ENCODE assay signal across 8 cellular contexts in genomic region chr5:102755691-102756371, GRCh38. TPM values are rescaled to one million over a fixed set of nuclear protein-coding genes. Genes with fewer than 3 reads are reported as not detected.
DNase-seq lines count a peak whose midpoint lies in the region; ATAC-seq and TF ChIP-seq lines count a peak whose summit lies in the region.

No MANE protein-coding gene starts in this region.

- intact Hi-C loops in IMR-90 (cut with micrococcal nuclease) = loop anchor here (1.0 to 10.0 kb wide), 4 partner anchors 41 to 369 kb away; partner anchors contain the start of genes GIN1 and PPIP5K2
- intact Hi-C loops in ovary (cut with DNase I) = no loop called here
- intact Hi-C loops in transverse colon (cut with DNase I; ENCODE audit: low total_unique reads) = no loop called here

- H3K4me3 ChIP-seq in IMR-90 (ENCODE audit: insufficient read depth, low read depth, low read length) (peak overlapping the region; percentile 59), RWPE2 (ENCODE audit: severe bottlenecking) (peak overlapping the region; percentile 50), ovary (peak overlapping the region; percentile 84), transverse colon (peak overlapping the region; percentile 61 to 82 (median 68))

- CTCF ChIA-PET in IMR-90 (lab: Yijun Ruan, JAX) = interaction anchor here (0.8 to 2.5 kb wide), 4 partner anchors 25 to 457 kb away, joined by 3 to 9 read pairs (median 3); no protein-coding TSS in a partner anchor

- H2BK5ac ChIP-seq in IMR-90 (ENCODE audit: low read depth, low read length, poor library complexity, severe bottlenecking) = peak overlapping the region; percentile 76

- H3K27me3 ChIP-seq in IMR-90 (ENCODE audit: control insufficient read depth, insufficient read depth, low read length) (no peaks in the 10 kb centered on the region), RWPE2 (ENCODE audit: insufficient read depth, poor library complexity, severe bottlenecking) (no peaks in the 10 kb centered on the region), ovary (no peaks in the 10 kb centered on the region), transverse colon (peaks cover 9% of the 10 kb centered on the region)

- dilution Hi-C loops in IMR-90 (cut with HindIII; ENCODE audit: low sequenced_read_pairs, unreplicated experiment) = no loop called here

- H3K4ac ChIP-seq in IMR-90 (ENCODE audit: low read depth, low read length) = peak overlapping the region; percentile 82

- H2AK5ac ChIP-seq in IMR-90 (ENCODE audit: low read depth, low read length) = peak overlapping the region; percentile 65

- DNase-seq in DMS79 treated with DMSO at 0.1 percent for 48 hours (lab: John Stamatoyannopoulos, UW) = peak; percentile 58
- peak; percentile 79 for DNase-seq in IMR-90
- DNase-seq in RWPE2 (ENCODE audit: low spot score) = peak; percentile 82
- peak; percentile 40 for DNase-seq in activated effector memory CD4-positive, alpha-beta T cell treated with Interleukin-2 at 50 U/mL for 16 hours
- DNase-seq in globus pallidus (ENCODE audit: low spot score) = peak; percentile 11
- peak; percentile 44 to 71 (median 61) for DNase-seq in ovary
- peak; percentile 74 for DNase-seq in transverse colon

- H4K5ac ChIP-seq in IMR-90 (ENCODE audit: low read depth, low read length) = peak overlapping the region; percentile 28

- TF ChIP-seq EP300 in ovary (IDR thresholded peaks at IDR 0.05) (no peak), transverse colon (IDR thresholded peaks at IDR 0.05; ENCODE audit: low read depth) (no peak)

- peak overlapping the region; percentile 69 to 90 for H4K8ac ChIP-seq in IMR-90 (ENCODE audit: low read depth in 2 of 2, low read length in 2 of 2)

- TF ChIP-seq CTCF in IMR-90 (conservative IDR thresholded peaks at IDR 0.05; ENCODE audit: low read depth, low read length) = no peak
- no peak for TF ChIP-seq CTCF in RWPE2 (IDR thresholded peaks at IDR 0.05; ENCODE audit: poor library complexity, severe bottlenecking)
- no peak for TF ChIP-seq CTCF in ovary (IDR thresholded peaks at IDR 0.05)
- peak in 1 of 5 experiments; percentile 11 for TF ChIP-seq CTCF in transverse colon (IDR thresholded peaks at IDR 0.05)

- H2BK20ac ChIP-seq in IMR-90 (ENCODE audit: low read depth, low read length) = peak overlapping the region; percentile 52; the same call in 1 of the 2 replicates

- H3K4me2 ChIP-seq in IMR-90 (ENCODE audit: low read depth, low read length) = peak overlapping the region; percentile 92

- H2AFZ ChIP-seq in IMR-90 (replicated peaks; ENCODE audit: low read length, poor library complexity) = peak overlapping the region; percentile 89

- H3K4me1 ChIP-seq in IMR-90 (ENCODE audit: control insufficient read depth, insufficient read depth, low read length) = peaks cover 7% of the 10 kb centered on the region
- peaks cover 9% of the 10 kb centered on the region for H3K4me1 ChIP-seq in RWPE2 (ENCODE audit: insufficient read depth, poor library complexity, severe bottlenecking)
- H3K4me1 ChIP-seq in ovary (ENCODE audit: insufficient read depth) = peaks cover 8% of the 10 kb centered on the region
- H3K4me1 ChIP-seq in transverse colon = peaks cover 4 to 35% (median 18%) of the 10 kb centered on the region in 4 donors

- H3K27ac ChIP-seq in IMR-90 (ENCODE audit: insufficient read depth, low read length) (peak overlapping the region; percentile 44), RWPE2 (ENCODE audit: poor library complexity, severe bottlenecking) (peak overlapping the region; percentile 70), ovary (peak overlapping the region; percentile 28 to 66), transverse colon (peak overlapping the region; percentile 69 to 77 (median 76))

- H3K18ac ChIP-seq in IMR-90 (ENCODE audit: low read depth, low read length) = peak overlapping the region; percentile 77

- WGBS in IMR-90 (ENCODE audit: extremely low coverage in 2 of 2, insufficient read length in 1 of 2), 2 experiments = 0% methylated on average over 9 of the region's 29 CpGs; no CpG with 5 or more reads in 1 of the 2 experiments
- WGBS in ovary, 3 donors = 0 to 1% (median 1%) methylated on average over 29 of the region's 29 CpGs
- WGBS in transverse colon (ENCODE audit: low coverage in 1 of 2), 2 donors = 0 to 2% methylated on average over 5 to 27 of the region's 29 CpGs

- peaks cover 4% of the 10 kb centered on the region; the same call in 1 of the 2 replicates for H3K9me1 ChIP-seq in IMR-90 (ENCODE audit: insufficient read depth, low read length)

- peak overlapping the region; percentile 81 for H3K56ac ChIP-seq in IMR-90 (ENCODE audit: extremely low read depth, insufficient read depth, low read length)

- peak overlapping the region; percentile 96 for H2BK15ac ChIP-seq in IMR-90 (ENCODE audit: low read depth, low read length)

- peak overlapping the region; percentile 94 for H2AK9ac ChIP-seq in IMR-90 (replicated peaks; ENCODE audit: low read depth, low read length, poor library complexity)

- H2BK120ac ChIP-seq in IMR-90 (ENCODE audit: low read depth, low read length) = peak overlapping the region; percentile 71

- H3K36me3 ChIP-seq in IMR-90 (ENCODE audit: control insufficient read depth, insufficient read depth, low read length) (no peaks in the 10 kb centered on the region), RWPE2 (ENCODE audit: low read depth) (no peaks in the 10 kb centered on the region), ovary (no peaks in the 10 kb centered on the region), transverse colon (no peaks in the 10 kb centered on the region)

- peak overlapping the region; percentile 92 for H3K14ac ChIP-seq in IMR-90 (replicated peaks; ENCODE audit: low read depth, low read length)

- peak overlapping the region; percentile 88 for H3K9ac ChIP-seq in IMR-90 (ENCODE audit: low read depth, low read length)

- ATAC-seq in GM21576 (IDR thresholded peaks at IDR 0.05; ENCODE audit: unreplicated experiment) (peak; percentile 82), IMR-90 (ENCODE audit: low read depth) (peak; percentile 35), RWPE2 (ENCODE audit: low read depth) (peak; percentile 71)

- no TSS peak for BruUV-seq in IMR-90 (replicated peaks; lab: Mats Ljungman, UMichigan)

- peaks cover 17% of the 10 kb centered on the region for H4K20me1 ChIP-seq in IMR-90 (ENCODE audit: insufficient read depth, low read length)

- peak overlapping the region; percentile 94 for H3K23ac ChIP-seq in IMR-90 (ENCODE audit: low read depth, low read length)

- no peak; the same call in 1 of the 2 replicates for TF ChIP-seq POLR2A in IMR-90 (IDR thresholded peaks at IDR 0.05; ENCODE audit: low read depth, low read length)
- peak; percentile 34 for TF ChIP-seq POLR2A in ovary (IDR thresholded peaks at IDR 0.05)
- TF ChIP-seq POLR2A in transverse colon (IDR thresholded peaks at IDR 0.05) = peak; percentile 30

- in situ Hi-C loops in IMR-90 (cut with MboI; ENCODE audit: low sequenced_read_pairs) = loop anchor here (10.0 kb wide), 1 partner anchor 369 kb away; the partner anchor contains the start of genes GIN1 and PPIP5K2
- in situ Hi-C loops in transverse colon (cut with MboI; ENCODE audit: low pct_ligation_motif_present in 1 of 4, low pct_unique_long_range_greater_than_20kb in 1 of 4, low sequenced_read_pairs in 3 of 4) = loop anchor here in 1 of 4 donors (25.0 kb wide), 1 partner anchor 381 kb away; no protein-coding TSS in a partner anchor

- H3K79me1 ChIP-seq in IMR-90 (ENCODE audit: low read depth in 1 of 2, low read length in 2 of 2) = peaks cover 16 to 44% of the 10 kb centered on the region in 2 experiments

- H3K9me3 ChIP-seq in IMR-90 (ENCODE audit: control insufficient read depth, insufficient read depth, low read length) (no peaks in the 10 kb centered on the region), RWPE2 (ENCODE audit: severe bottlenecking) (no peaks in the 10 kb centered on the region), ovary (no peaks in the 10 kb centered on the region), transverse colon (no peaks in the 10 kb centered on the region)

- peak; percentile 16; the same call in 1 of the 2 replicates for TF ChIP-seq RAD21 in IMR-90 (IDR thresholded peaks at IDR 0.05; ENCODE audit: low read length)

- H4K91ac ChIP-seq in IMR-90 (ENCODE audit: insufficient read depth, low read depth, low read length) = peak overlapping the region; percentile 84; the same call in 1 of the 2 replicates

- POLR2A ChIA-PET in IMR-90 (lab: Charles Lee; ENCODE audit: unreplicated experiment) = interaction anchor here (0.6 kb wide), 1 partner anchor 113 kb away, joined by 4 read pairs; no protein-coding TSS in a partner anchor

TF ChIP-seq in IMR-90, 13 proteins besides CTCF, POLR2A, EP300 and RAD21:
- TF ChIP-seq CEBPB (IDR thresholded peaks at IDR 0.05; ENCODE audit: low read depth, low read length) (no peak), ELK1 (IDR thresholded peaks at IDR 0.05; ENCODE audit: borderline replicate concordance, low read depth, low read length) (no peak), FOS (IDR thresholded peaks at IDR 0.05; ENCODE audit: low read depth, low read length) (peak; percentile 13; the same call in 1 of the 2 replicates), NFE2L2 (IDR thresholded peaks at IDR 0.05; ENCODE audit: low read depth, low read length) (0 out of 2 replicates have a peak, but pooled peaks have one; percentile 8), MXI1 (IDR thresholded peaks at IDR 0.05; ENCODE audit: borderline replicate concordance, low read depth, low read length) (peak; percentile 6; the same call in 1 of the 2 replicates), BHLHE40 (IDR thresholded peaks at IDR 0.05; ENCODE audit: low read depth, low read length) (peak; percentile 95)

RNA-seq across cellular contexts. Expression of gene PAM, which starts 0.7 kb away (rescaled TPM):
- 112 and 115 TPM in 2 replicates for total RNA-seq in IMR-90 (2012; rRNA removed)
- polyA plus RNA-seq in IMR-90 (2012; rRNA removed) = 149 and 179 TPM in 2 replicates
- 132 and 150 TPM in 2 replicates for polyA plus RNA-seq in IMR-90 (2012; cell fraction: cytosol; rRNA removed)
- 57.8 and 161 TPM in 2 replicates for polyA plus RNA-seq in IMR-90 (2012; cell fraction: nucleus; rRNA removed; ENCODE audit: low replicate concordance)
- 100 to 1,000 TPM; 124 to 235 (median 187) TPM for total RNA-seq in ovary
- 100 to 1,000 TPM; 181 to 431 TPM for polyA plus RNA-seq in ovary
- total RNA-seq in transverse colon = 100 to 1,000 TPM in 2 of 4 donors, 10 to 100 TPM in 2; 73.0 to 181 (median 138) TPM

Comparison
In these comparisons a context has a peak if more than half of its experiments do, and no peak if none do; other contexts are left out.
1. Peak in every context shown above with its lines: DNase-seq, ATAC-seq, H3K4me3 ChIP-seq and H3K27ac ChIP-seq.
2. DNase-seq: peak in every context shown above with its lines; median percentile 82 in RWPE2; 79 in IMR-90; 74 in transverse colon; 61 in ovary; 58 in DMS79 treated with DMSO at 0.1 percent for 48 hours; 40 in activated effector memory CD4-positive, alpha-beta T cell treated with Interleukin-2 at 50 U/mL for 16 hours; 11 in globus pallidus.